In genomic region chr14:24806061-24806678, GRCh38 we compare ENCODE assay signal across 8 cellular contexts.
A peak's percentile ranks its signal among the peaks of the same experiment; 100 is the strongest.
DNase-seq lines count a peak whose midpoint lies in the region; ATAC-seq and TF ChIP-seq lines count a peak whose summit lies in the region.

No MANE protein-coding gene starts in this region.

- H2AFZ ChIP-seq in DND-41 (ENCODE audit: low read depth, low read length), result no peak overlapping the region

- DNase-seq in DND-41 (peak; percentile 51), NCI-H2107 (lab: John Stamatoyannopoulos, UW) (peak; percentile 32), germinal center (ENCODE audit: low spot score) (peak; percentile 35), posterior cingulate gyrus (peak; percentile 31 to 92 (median 65))
- peak; percentile 61 for DNase-seq in activated CD8-positive, alpha-beta memory T cell treated with anti-CD3 and anti-CD28 coated beads for 24 hours

- H3K4me3 ChIP-seq in DND-41 (ENCODE audit: low read depth in 1 of 2, low read length in 2 of 2), result no peak overlapping the region

- H3K79me2 ChIP-seq in DND-41 (ENCODE audit: insufficient read depth, low read length), result no peaks in the 10 kb centered on the region

- peak; percentile 72 for ATAC-seq in DND-41 (ENCODE audit: insufficient read depth, low read depth)
- peak; percentile 61 for ATAC-seq in GM21529 (IDR thresholded peaks at IDR 0.05; ENCODE audit: unreplicated experiment)
- ATAC-seq in HG03196 (IDR thresholded peaks at IDR 0.05; ENCODE audit: unreplicated experiment), result no peak
- ATAC-seq in HG03342 (IDR thresholded peaks at IDR 0.05; ENCODE audit: unreplicated experiment), result no peak

- no peaks in the 10 kb centered on the region for H3K4me1 ChIP-seq in DND-41 (ENCODE audit: insufficient read depth, low read length)

- no peak overlapping the region for H3K4me2 ChIP-seq in DND-41 (ENCODE audit: insufficient read depth, low read length)

- no peaks in the 10 kb centered on the region for H3K27me3 ChIP-seq in DND-41 (ENCODE audit: insufficient read depth, low read length, poor library complexity)

- intact Hi-C loops in posterior cingulate gyrus (cut with DNase I), result loop anchor here (2.0 kb wide), 1 partner anchor 237 kb away; no protein-coding TSS in a partner anchor

- H3K27ac ChIP-seq in DND-41 (ENCODE audit: low read length), result no peak overlapping the region

- no peak overlapping the region for H3K9ac ChIP-seq in DND-41 (ENCODE audit: low read depth, low read length)

- no peaks in the 10 kb centered on the region for H3K9me3 ChIP-seq in DND-41 (ENCODE audit: insufficient read depth, low read length, severe bottlenecking)

- H4K20me1 ChIP-seq in DND-41 (ENCODE audit: insufficient read depth, low read length), result no peaks in the 10 kb centered on the region

- peak; percentile 86 for TF ChIP-seq CTCF in DND-41 (IDR thresholded peaks at IDR 0.05; ENCODE audit: borderline replicate concordance, extremely low read depth, low read length, poor library complexity, severe bottlenecking)

- H3K36me3 ChIP-seq in DND-41 (ENCODE audit: insufficient read depth, low read length), result no peaks in the 10 kb centered on the region

Comparison
In these comparisons a context has a peak if more than half of its experiments do, and no peak if none do; other contexts are left out.
1. ATAC-seq: peak in DND-41 (single experiment) and GM21529 (single experiment); none in HG03196 (single experiment) and HG03342 (single experiment).
2. Peak in every context shown above with its lines, with median percentiles within 50 percentile points of each other: DNase-seq.